In the genomic region with DNA sequence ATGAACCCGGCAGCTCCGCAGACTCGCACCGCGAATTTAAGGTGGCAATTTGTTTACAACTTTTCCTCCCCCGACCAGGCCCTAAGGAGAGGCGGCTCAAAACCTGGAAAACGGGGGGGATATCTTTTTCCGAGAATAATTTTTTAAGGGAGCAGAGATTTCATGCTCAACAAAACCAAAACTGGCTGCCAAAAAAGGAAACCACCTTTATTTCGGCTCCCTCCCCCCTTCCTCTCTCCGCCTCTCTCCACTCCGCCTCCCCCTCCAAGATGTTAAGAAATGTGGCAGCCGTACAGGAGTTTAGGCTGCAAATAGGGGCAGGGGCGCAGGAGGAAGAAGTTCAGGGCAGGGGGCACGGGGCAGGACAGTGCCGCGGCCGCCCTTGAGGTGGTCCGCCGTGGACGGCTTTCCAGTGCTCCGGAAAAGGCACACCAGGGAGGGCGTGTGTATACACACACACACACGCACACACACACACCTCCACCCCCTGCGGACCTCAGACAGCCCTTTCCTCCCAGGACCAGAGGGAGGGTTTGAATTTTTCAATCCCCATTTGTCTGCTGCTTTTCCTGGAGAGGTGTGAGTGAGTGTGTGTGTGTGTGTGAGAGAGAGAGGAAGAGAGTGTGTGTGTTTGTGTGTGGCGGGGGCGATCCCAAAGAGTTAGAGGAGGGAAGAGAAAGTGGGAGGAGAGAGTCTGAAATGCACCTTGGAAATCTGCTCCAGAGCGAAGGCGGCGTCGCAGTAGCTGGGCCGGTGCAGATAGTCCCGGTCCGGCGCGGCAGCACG, we compare ENCODE assay signal across 1 cellular context.
TF ChIP-seq lines count a peak whose summit lies in the region.

No MANE protein-coding gene starts in this region.

TF ChIP-seq in K562, 482 proteins besides CTCF, POLR2A, EP300 and RAD21 (continued from another document and continues in another):
- TF ChIP-seq SIN3A (IDR thresholded peaks at IDR 0.05; ENCODE audit: borderline replicate concordance in 2 of 2, control insufficient read depth in 1 of 2, low read depth in 2 of 2, low read length in 2 of 2): peak in 1 of 2 experiments; percentile 34; a peak in 1 of 4 replicates
- peak; percentile 13; the same call in 1 of the 2 replicates for TF ChIP-seq THRAP3 (IDR thresholded peaks at IDR 0.05; ENCODE audit: borderline replicate concordance)
- TF ChIP-seq XRCC5 (IDR thresholded peaks at IDR 0.05; ENCODE audit: low read depth, low read length): 0 out of 2 replicates have a peak, but pooled peaks have one; percentile 47
- TF ChIP-seq ESRRB (CRISPR knock-in tag; IDR thresholded peaks at IDR 0.05; ENCODE audit: borderline replicate concordance): no peak
- peak in 1 of 2 experiments; percentile 30; a peak in 1 of 4 replicates for TF ChIP-seq TRIM24 (IDR thresholded peaks at IDR 0.05)
- TF ChIP-seq HES1 (IDR thresholded peaks at IDR 0.05; ENCODE audit: low read depth): no peak
- TF ChIP-seq ZBTB49 (CRISPR knock-in tag; IDR thresholded peaks at IDR 0.05; ENCODE audit: borderline replicate concordance): no peak
- no peak for TF ChIP-seq RBM22 (IDR thresholded peaks at IDR 0.05; ENCODE audit: low read depth, low read length, poor library complexity, severe bottlenecking)
- no peak for TF ChIP-seq TBL1XR1 (IDR thresholded peaks at IDR 0.05; ENCODE audit: low read length in 2 of 2)
- TF ChIP-seq HLTF (IDR thresholded peaks at IDR 0.05): 0 out of 2 replicates have a peak, but pooled peaks have one; percentile 51
- peak; percentile 45; the same call in 1 of the 2 replicates for TF ChIP-seq ZNF395 (CRISPR knock-in tag; IDR thresholded peaks at IDR 0.05)
- TF ChIP-seq MCM3 (IDR thresholded peaks at IDR 0.05): no peak
- no peak for TF ChIP-seq ZNF316 (IDR thresholded peaks at IDR 0.05)
- TF ChIP-seq ZNF398 (CRISPR knock-in tag; IDR thresholded peaks at IDR 0.05): no peak
- TF ChIP-seq CBFA2T3 (IDR thresholded peaks at IDR 0.05): peak; percentile 30
- TF ChIP-seq CXXC5 (CRISPR knock-in tag; IDR thresholded peaks at IDR 0.05): peak; percentile 19
- TF ChIP-seq, protein P1, sequence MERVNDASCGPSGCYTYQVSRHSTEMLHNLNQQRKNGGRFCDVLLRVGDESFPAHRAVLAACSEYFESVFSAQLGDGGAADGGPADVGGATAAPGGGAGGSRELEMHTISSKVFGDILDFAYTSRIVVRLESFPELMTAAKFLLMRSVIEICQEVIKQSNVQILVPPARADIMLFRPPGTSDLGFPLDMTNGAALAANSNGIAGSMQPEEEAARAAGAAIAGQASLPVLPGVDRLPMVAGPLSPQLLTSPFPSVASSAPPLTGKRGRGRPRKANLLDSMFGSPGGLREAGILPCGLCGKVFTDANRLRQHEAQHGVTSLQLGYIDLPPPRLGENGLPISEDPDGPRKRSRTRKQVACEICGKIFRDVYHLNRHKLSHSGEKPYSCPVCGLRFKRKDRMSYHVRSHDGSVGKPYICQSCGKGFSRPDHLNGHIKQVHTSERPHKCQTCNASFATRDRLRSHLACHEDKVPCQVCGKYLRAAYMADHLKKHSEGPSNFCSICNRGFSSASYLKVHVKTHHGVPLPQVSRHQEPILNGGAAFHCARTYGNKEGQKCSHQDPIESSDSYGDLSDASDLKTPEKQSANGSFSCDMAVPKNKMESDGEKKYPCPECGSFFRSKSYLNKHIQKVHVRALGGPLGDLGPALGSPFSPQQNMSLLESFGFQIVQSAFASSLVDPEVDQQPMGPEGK (CRISPR knock-in tag; IDR thresholded peaks at IDR 0.05; ENCODE audit: borderline replicate concordance): no peak
- no peak for TF ChIP-seq HOMEZ (CRISPR knock-in tag; IDR thresholded peaks at IDR 0.05)
- TF ChIP-seq HOXB6 (CRISPR knock-in tag; IDR thresholded peaks at IDR 0.05; ENCODE audit: borderline replicate concordance): no peak
- TF ChIP-seq PRPF4 (IDR thresholded peaks at IDR 0.05; ENCODE audit: insufficient read depth, low read depth, low read length, poor library complexity, severe bottlenecking): no peak
- TF ChIP-seq NELFE (IDR thresholded peaks at IDR 0.05; ENCODE audit: insufficient read depth, insufficient read length): no peak
- no peak for TF ChIP-seq HINFP (tag; conservative IDR thresholded peaks at IDR 0.05; ENCODE audit: low read depth)
- TF ChIP-seq EZH2 (IDR thresholded peaks at IDR 0.05; ENCODE audit: borderline replicate concordance, low read depth, low read length): no peak
- TF ChIP-seq MLLT1 (IDR thresholded peaks at IDR 0.05): peak; percentile 69 to 79
- TF ChIP-seq HDAC2 (IDR thresholded peaks at IDR 0.05): peak; percentile 49; the same call in 1 of the 2 replicates
- TF ChIP-seq SIX5 (IDR thresholded peaks at IDR 0.05; ENCODE audit: borderline replicate concordance in 1 of 2, insufficient read depth in 1 of 2, low read depth in 1 of 2, low read length in 2 of 2): no peak
- TF ChIP-seq TAF1 (IDR thresholded peaks at IDR 0.05; ENCODE audit: control insufficient read depth, extremely low read depth, insufficient read depth, low read length, severe bottlenecking): peak; percentile 15
- TF ChIP-seq NCOR1 (IDR thresholded peaks at IDR 0.05): peak; percentile 16; the same call in 1 of the 2 replicates
- TF ChIP-seq ZNF165 (CRISPR knock-in tag; IDR thresholded peaks at IDR 0.05; ENCODE audit: borderline replicate concordance): no peak
- no peak for TF ChIP-seq ZNF589 (CRISPR knock-in tag; IDR thresholded peaks at IDR 0.05; ENCODE audit: low read depth)
- TF ChIP-seq NRF1 (conservative IDR thresholded peaks at IDR 0.05 in 1 of 2, IDR thresholded peaks at IDR 0.05 in 1 of 2): 0 out of 4 replicates have a peak, but pooled peaks have one; percentile 1 to 31
- TF ChIP-seq HDAC3 (IDR thresholded peaks at IDR 0.05; ENCODE audit: borderline replicate concordance, partially characterized antibody): peak; percentile 45
- TF ChIP-seq LARP7 (IDR thresholded peaks at IDR 0.05): no peak
- TF ChIP-seq, protein P2, sequence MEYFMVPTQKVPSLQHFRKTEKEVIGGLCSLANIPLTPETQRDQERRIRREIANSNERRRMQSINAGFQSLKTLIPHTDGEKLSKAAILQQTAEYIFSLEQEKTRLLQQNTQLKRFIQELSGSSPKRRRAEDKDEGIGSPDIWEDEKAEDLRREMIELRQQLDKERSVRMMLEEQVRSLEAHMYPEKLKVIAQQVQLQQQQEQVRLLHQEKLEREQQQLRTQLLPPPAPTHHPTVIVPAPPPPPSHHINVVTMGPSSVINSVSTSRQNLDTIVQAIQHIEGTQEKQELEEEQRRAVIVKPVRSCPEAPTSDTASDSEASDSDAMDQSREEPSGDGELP (CRISPR knock-in tag; IDR thresholded peaks at IDR 0.05; ENCODE audit: borderline replicate concordance): no peak
- TF ChIP-seq, protein P3, sequence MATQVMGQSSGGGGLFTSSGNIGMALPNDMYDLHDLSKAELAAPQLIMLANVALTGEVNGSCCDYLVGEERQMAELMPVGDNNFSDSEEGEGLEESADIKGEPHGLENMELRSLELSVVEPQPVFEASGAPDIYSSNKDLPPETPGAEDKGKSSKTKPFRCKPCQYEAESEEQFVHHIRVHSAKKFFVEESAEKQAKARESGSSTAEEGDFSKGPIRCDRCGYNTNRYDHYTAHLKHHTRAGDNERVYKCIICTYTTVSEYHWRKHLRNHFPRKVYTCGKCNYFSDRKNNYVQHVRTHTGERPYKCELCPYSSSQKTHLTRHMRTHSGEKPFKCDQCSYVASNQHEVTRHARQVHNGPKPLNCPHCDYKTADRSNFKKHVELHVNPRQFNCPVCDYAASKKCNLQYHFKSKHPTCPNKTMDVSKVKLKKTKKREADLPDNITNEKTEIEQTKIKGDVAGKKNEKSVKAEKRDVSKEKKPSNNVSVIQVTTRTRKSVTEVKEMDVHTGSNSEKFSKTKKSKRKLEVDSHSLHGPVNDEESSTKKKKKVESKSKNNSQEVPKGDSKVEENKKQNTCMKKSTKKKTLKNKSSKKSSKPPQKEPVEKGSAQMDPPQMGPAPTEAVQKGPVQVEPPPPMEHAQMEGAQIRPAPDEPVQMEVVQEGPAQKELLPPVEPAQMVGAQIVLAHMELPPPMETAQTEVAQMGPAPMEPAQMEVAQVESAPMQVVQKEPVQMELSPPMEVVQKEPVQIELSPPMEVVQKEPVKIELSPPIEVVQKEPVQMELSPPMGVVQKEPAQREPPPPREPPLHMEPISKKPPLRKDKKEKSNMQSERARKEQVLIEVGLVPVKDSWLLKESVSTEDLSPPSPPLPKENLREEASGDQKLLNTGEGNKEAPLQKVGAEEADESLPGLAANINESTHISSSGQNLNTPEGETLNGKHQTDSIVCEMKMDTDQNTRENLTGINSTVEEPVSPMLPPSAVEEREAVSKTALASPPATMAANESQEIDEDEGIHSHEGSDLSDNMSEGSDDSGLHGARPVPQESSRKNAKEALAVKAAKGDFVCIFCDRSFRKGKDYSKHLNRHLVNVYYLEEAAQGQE (CRISPR knock-in tag; IDR thresholded peaks at IDR 0.05; ENCODE audit: low read depth): no peak
- 0 out of 2 replicates have a peak, but pooled peaks have one; percentile 9 for TF ChIP-seq GABPB1 (CRISPR knock-in tag; IDR thresholded peaks at IDR 0.05)
- TF ChIP-seq CEBPB (tag; IDR thresholded peaks at IDR 0.05): peak; percentile 55; the same call in 1 of the 2 replicates
- TF ChIP-seq POLR2AphosphoS2 (IDR thresholded peaks at IDR 0.05; ENCODE audit: low read length): no peak
